8 cellular contexts compared by ENCODE assay signal in genomic region chr2:38377501-38378258, GRCh38. TPM values are rescaled to one million over a fixed set of nuclear protein-coding genes. Genes with fewer than 3 reads are reported as not detected.
DNase-seq lines count a peak whose midpoint lies in the region; ATAC-seq, FAIRE-seq and TF ChIP-seq lines count a peak whose summit lies in the region.

No MANE protein-coding gene starts in this region.

- no peak overlapping the region for H3K14ac ChIP-seq in IMR-90 (replicated peaks; ENCODE audit: low read depth, low read length)

- no peak overlapping the region for H4K5ac ChIP-seq in IMR-90 (ENCODE audit: low read depth, low read length)

- H2BK5ac ChIP-seq in IMR-90 (ENCODE audit: low read depth, low read length, poor library complexity, severe bottlenecking) = peak overlapping the region; percentile 14

- H3K56ac ChIP-seq in IMR-90 (ENCODE audit: extremely low read depth, insufficient read depth, low read length) = no peak overlapping the region

- H3K36me3 Mint-ChIP-seq in naive thymus-derived CD8-positive, alpha-beta T cell = no peaks in the 10 kb centered on the region

- dilution Hi-C loops in IMR-90 (cut with HindIII; ENCODE audit: low sequenced_read_pairs, unreplicated experiment) = no loop called here

- no peak overlapping the region for H2AK5ac ChIP-seq in IMR-90 (ENCODE audit: low read depth, low read length)

- no peaks in the 10 kb centered on the region for H3K9me3 Mint-ChIP-seq in naive thymus-derived CD8-positive, alpha-beta T cell

- TF ChIP-seq CTCF in IMR-90 (conservative IDR thresholded peaks at IDR 0.05; ENCODE audit: low read depth, low read length) = no peak

- no peak for TF ChIP-seq POLR2A in IMR-90 (IDR thresholded peaks at IDR 0.05; ENCODE audit: low read depth, low read length)
- peak; percentile 28 for TF ChIP-seq POLR2A in Raji (IDR thresholded peaks at IDR 0.05; ENCODE audit: insufficient read depth, low read depth, low read length)

- peak; percentile 42 for DNase-seq in ELR (ENCODE audit: low read depth)
- peak; percentile 75 for DNase-seq in IMR-90
- no peak for DNase-seq in naive thymus-derived CD8-positive, alpha-beta T cell

- peaks cover 6% of the 10 kb centered on the region for H3K27me3 ChIP-seq in IMR-90 (ENCODE audit: control insufficient read depth, insufficient read depth, low read length)

- H4K91ac ChIP-seq in IMR-90 (ENCODE audit: insufficient read depth, low read depth, low read length) = 0 out of 2 replicates have a peak overlapping the region, but pooled peaks have one; percentile 37

- H3K4ac ChIP-seq in IMR-90 (ENCODE audit: low read depth, low read length) = peak overlapping the region; percentile 34

- H3K4me3 ChIP-seq in IMR-90 (ENCODE audit: insufficient read depth, low read depth, low read length) = peak overlapping the region; percentile 66

- peak overlapping the region; percentile 60 for H3K9ac ChIP-seq in IMR-90 (ENCODE audit: low read depth, low read length)

- peak overlapping the region; percentile 66 for H3K27ac ChIP-seq in IMR-90 (ENCODE audit: insufficient read depth, low read length)

- peaks cover 2% of the 10 kb centered on the region for H3K4me1 ChIP-seq in IMR-90 (ENCODE audit: control insufficient read depth, insufficient read depth, low read length)

- H3K4me1 Mint-ChIP-seq in naive thymus-derived CD8-positive, alpha-beta T cell = peaks cover 36 to 69% (median 63%) of the 10 kb centered on the region in 4 donors

- CTCF ChIA-PET in IMR-90 (lab: Yijun Ruan, JAX) = interaction anchor here (0.8 to 1.3 kb wide), 3 partner anchors 36 to 91 kb away, joined by 3 to 5 read pairs (median 3); no protein-coding TSS in a partner anchor

- in situ Hi-C loops in IMR-90 (cut with MboI; ENCODE audit: low sequenced_read_pairs) = no loop called here

- peak overlapping the region; percentile 51 for H2AK9ac ChIP-seq in IMR-90 (replicated peaks; ENCODE audit: low read depth, low read length, poor library complexity)

- peak overlapping the region in 1 of 2 experiments; percentile 53; a peak in 2 of 4 replicates for H4K8ac ChIP-seq in IMR-90 (ENCODE audit: low read depth in 2 of 2, low read length in 2 of 2)

- H3K27me3 Mint-ChIP-seq in naive thymus-derived CD8-positive, alpha-beta T cell = no peaks in the 10 kb centered on the region

- no peak overlapping the region for H2BK20ac ChIP-seq in IMR-90 (ENCODE audit: low read depth, low read length)

- peak overlapping the region; percentile 3; the same call in 1 of the 2 replicates for H3K18ac ChIP-seq in IMR-90 (ENCODE audit: low read depth, low read length)

- peaks cover 24% of the 10 kb centered on the region for H4K20me1 ChIP-seq in IMR-90 (ENCODE audit: insufficient read depth, low read length)

- no peak for TF ChIP-seq RAD21 in IMR-90 (IDR thresholded peaks at IDR 0.05; ENCODE audit: low read length)

- no peaks in the 10 kb centered on the region for H3K36me3 ChIP-seq in IMR-90 (ENCODE audit: control insufficient read depth, insufficient read depth, low read length)

- intact Hi-C loops in IMR-90 (cut with micrococcal nuclease) = loop anchor here (2.0 to 5.0 kb wide), 4 partner anchors 60 to 150 kb away; no protein-coding TSS in a partner anchor

- H2AFZ ChIP-seq in IMR-90 (replicated peaks; ENCODE audit: low read length, poor library complexity) = peak overlapping the region; percentile 94

- POLR2A ChIA-PET in IMR-90 (lab: Charles Lee; ENCODE audit: unreplicated experiment) = no interaction called here
- POLR2A ChIA-PET in naive thymus-derived CD8-positive, alpha-beta T cell (lab: Charles Lee) = interaction anchor here (0.8 to 3.6 kb wide), 4 partner anchors 10 to 1411 kb away, joined by 4 to 30 read pairs (median 14); partner anchors contain the start of genes SRSF7 and STRN

- H3K4me3 Mint-ChIP-seq in naive thymus-derived CD8-positive, alpha-beta T cell = peak overlapping the region; percentile 87 to 99 (median 93)

- peaks cover 3 to 25% of the 10 kb centered on the region in 2 experiments for H3K79me1 ChIP-seq in IMR-90 (ENCODE audit: low read depth in 1 of 2, low read length in 2 of 2)

- peak overlapping the region; percentile 29; the same call in 1 of the 2 replicates for H2BK120ac ChIP-seq in IMR-90 (ENCODE audit: low read depth, low read length)

- WGBS in IMR-90 (ENCODE audit: extremely low coverage in 2 of 2, insufficient read length in 1 of 2), 2 experiments = 1% methylated on average over 10 of the region's 19 CpGs; no CpG with 5 or more reads in 1 of the 2 experiments

- FAIRE-seq in endometrium (lab: Jason Lieb, UNC) = peak; percentile 43

- no TSS peak for BruUV-seq in IMR-90 (replicated peaks; lab: Mats Ljungman, UMichigan)

- H2BK15ac ChIP-seq in IMR-90 (ENCODE audit: low read depth, low read length) = peak overlapping the region; percentile 53; the same call in 1 of the 3 replicates

- peak overlapping the region; percentile 39; the same call in 1 of the 2 replicates for H3K23ac ChIP-seq in IMR-90 (ENCODE audit: low read depth, low read length)

- peak overlapping the region; percentile 98 for H3K4me2 ChIP-seq in IMR-90 (ENCODE audit: low read depth, low read length)

- no peaks in the 10 kb centered on the region for H3K9me3 ChIP-seq in IMR-90 (ENCODE audit: control insufficient read depth, insufficient read depth, low read length)

- H3K9me1 ChIP-seq in IMR-90 (ENCODE audit: insufficient read depth, low read length) = no peaks in the 10 kb centered on the region

- peak overlapping the region; percentile 81 to 97 (median 96) for H3K27ac Mint-ChIP-seq in naive thymus-derived CD8-positive, alpha-beta T cell

- ATAC-seq in IMR-90 (ENCODE audit: low read depth) (peak; percentile 2), HG03139 (IDR thresholded peaks at IDR 0.05; ENCODE audit: unreplicated experiment) (no peak), GM18873 (IDR thresholded peaks at IDR 0.05; ENCODE audit: low FRiP score, unreplicated experiment) (no peak), GM18861 (IDR thresholded peaks at IDR 0.05; ENCODE audit: unreplicated experiment) (no peak)
- ATAC-seq in naive thymus-derived CD8-positive, alpha-beta T cell = peak; percentile 67 to 68

TF ChIP-seq in IMR-90, 13 proteins besides CTCF, POLR2A, EP300 and RAD21:
- TF ChIP-seq USF2 (IDR thresholded peaks at IDR 0.05; ENCODE audit: low read depth, low read length) = peak; percentile 74
- peak; percentile 94 for TF ChIP-seq BHLHE40 (IDR thresholded peaks at IDR 0.05; ENCODE audit: low read depth, low read length)
- no peak; the same call in 1 of the 2 replicates for TF ChIP-seq MAZ (IDR thresholded peaks at IDR 0.05; ENCODE audit: borderline replicate concordance, low read depth, low read length)

RNA-seq across cellular contexts. Expression of gene ATL2, which starts 0.6 kb away (rescaled TPM):
- total RNA-seq in IMR-90 (2012; rRNA removed) = 62.6 and 83.6 TPM in 2 replicates
- polyA plus RNA-seq in IMR-90 (2012; rRNA removed) = 16.0 and 22.1 TPM in 2 replicates
- polyA plus RNA-seq in IMR-90 (2012; cell fraction: cytosol; rRNA removed) = 5.3 and 8.6 TPM in 2 replicates
- polyA plus RNA-seq in IMR-90 (2012; cell fraction: nucleus; rRNA removed; ENCODE audit: low replicate concordance) = 11.8 and 28.8 TPM in 2 replicates
- total RNA-seq in naive thymus-derived CD8-positive, alpha-beta T cell = 10 to 100 TPM; 62.8 to 71.8 TPM
- polyA plus RNA-seq in naive thymus-derived CD8-positive, alpha-beta T cell = 10 to 100 TPM; 10.6 to 24.2 (median 14.2) TPM

Comparison
In these comparisons a context has a peak if more than half of its experiments do, and no peak if none do; other contexts are left out.
1. DNase-seq: peak in ELR (single experiment) and IMR-90 (single experiment); none in naive thymus-derived CD8-positive, alpha-beta T cell (0 of 10).
2. ATAC-seq: peak in IMR-90 (single experiment) and naive thymus-derived CD8-positive, alpha-beta T cell (2 of 2); none in HG03139 (single experiment), GM18873 (single experiment) and GM18861 (single experiment).